Comparison of ENCODE assay signal across 2 cellular contexts in the genomic region with DNA sequence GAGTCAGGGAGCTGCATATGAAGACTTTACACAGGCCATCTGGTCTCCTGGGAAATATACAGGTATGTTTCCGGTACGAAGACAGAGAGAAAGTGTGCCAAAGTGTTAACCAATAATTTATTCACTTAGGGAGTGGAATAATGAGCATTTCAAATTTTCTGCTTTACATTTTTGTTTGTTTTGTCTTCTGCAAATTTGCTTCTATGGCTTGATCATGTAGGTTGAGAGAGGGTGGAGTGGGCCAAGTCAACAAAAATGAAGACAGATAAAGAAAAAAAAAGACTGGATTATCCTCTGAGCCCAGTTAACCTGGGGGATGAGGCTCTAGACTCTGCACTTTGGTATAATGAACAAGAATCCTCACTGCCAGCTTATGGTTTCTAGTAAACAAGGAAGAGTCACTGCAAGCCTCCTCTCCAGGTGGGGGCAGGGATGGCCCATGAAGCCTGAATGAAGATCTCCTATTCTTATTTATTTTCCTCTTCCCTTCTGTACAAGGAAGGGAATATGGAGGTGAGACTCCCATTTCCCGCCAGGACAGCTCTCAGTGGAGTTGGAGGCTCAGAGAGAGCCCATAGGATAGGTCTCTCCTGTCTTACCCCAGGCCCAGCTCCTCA.
TF ChIP-seq lines count a peak whose summit lies in the region.

No MANE protein-coding gene starts in this region.

TF ChIP-seq in liver, 16 proteins besides CTCF, POLR2A, EP300 and RAD21:
- TF ChIP-seq, protein P1, sequence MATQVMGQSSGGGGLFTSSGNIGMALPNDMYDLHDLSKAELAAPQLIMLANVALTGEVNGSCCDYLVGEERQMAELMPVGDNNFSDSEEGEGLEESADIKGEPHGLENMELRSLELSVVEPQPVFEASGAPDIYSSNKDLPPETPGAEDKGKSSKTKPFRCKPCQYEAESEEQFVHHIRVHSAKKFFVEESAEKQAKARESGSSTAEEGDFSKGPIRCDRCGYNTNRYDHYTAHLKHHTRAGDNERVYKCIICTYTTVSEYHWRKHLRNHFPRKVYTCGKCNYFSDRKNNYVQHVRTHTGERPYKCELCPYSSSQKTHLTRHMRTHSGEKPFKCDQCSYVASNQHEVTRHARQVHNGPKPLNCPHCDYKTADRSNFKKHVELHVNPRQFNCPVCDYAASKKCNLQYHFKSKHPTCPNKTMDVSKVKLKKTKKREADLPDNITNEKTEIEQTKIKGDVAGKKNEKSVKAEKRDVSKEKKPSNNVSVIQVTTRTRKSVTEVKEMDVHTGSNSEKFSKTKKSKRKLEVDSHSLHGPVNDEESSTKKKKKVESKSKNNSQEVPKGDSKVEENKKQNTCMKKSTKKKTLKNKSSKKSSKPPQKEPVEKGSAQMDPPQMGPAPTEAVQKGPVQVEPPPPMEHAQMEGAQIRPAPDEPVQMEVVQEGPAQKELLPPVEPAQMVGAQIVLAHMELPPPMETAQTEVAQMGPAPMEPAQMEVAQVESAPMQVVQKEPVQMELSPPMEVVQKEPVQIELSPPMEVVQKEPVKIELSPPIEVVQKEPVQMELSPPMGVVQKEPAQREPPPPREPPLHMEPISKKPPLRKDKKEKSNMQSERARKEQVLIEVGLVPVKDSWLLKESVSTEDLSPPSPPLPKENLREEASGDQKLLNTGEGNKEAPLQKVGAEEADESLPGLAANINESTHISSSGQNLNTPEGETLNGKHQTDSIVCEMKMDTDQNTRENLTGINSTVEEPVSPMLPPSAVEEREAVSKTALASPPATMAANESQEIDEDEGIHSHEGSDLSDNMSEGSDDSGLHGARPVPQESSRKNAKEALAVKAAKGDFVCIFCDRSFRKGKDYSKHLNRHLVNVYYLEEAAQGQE (IDR thresholded peaks at IDR 0.05), result no peak
- TF ChIP-seq FOXA1 (IDR thresholded peaks at IDR 0.05), result no peak
- TF ChIP-seq, protein P2, sequence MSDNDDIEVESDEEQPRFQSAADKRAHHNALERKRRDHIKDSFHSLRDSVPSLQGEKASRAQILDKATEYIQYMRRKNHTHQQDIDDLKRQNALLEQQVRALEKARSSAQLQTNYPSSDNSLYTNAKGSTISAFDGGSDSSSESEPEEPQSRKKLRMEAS (IDR thresholded peaks at IDR 0.05), result no peak
- TF ChIP-seq HNF4A (conservative IDR thresholded peaks at IDR 0.05), result peak; percentile 19 to 35
- TF ChIP-seq GABPA (IDR thresholded peaks at IDR 0.05 in 1 of 2, conservative IDR thresholded peaks at IDR 0.05 in 1 of 2), result no peak
- no peak for TF ChIP-seq JUND (IDR thresholded peaks at IDR 0.05)

TF ChIP-seq in HepG2, 621 proteins besides CTCF, POLR2A, EP300 and RAD21:
- TF ChIP-seq, protein P3, sequence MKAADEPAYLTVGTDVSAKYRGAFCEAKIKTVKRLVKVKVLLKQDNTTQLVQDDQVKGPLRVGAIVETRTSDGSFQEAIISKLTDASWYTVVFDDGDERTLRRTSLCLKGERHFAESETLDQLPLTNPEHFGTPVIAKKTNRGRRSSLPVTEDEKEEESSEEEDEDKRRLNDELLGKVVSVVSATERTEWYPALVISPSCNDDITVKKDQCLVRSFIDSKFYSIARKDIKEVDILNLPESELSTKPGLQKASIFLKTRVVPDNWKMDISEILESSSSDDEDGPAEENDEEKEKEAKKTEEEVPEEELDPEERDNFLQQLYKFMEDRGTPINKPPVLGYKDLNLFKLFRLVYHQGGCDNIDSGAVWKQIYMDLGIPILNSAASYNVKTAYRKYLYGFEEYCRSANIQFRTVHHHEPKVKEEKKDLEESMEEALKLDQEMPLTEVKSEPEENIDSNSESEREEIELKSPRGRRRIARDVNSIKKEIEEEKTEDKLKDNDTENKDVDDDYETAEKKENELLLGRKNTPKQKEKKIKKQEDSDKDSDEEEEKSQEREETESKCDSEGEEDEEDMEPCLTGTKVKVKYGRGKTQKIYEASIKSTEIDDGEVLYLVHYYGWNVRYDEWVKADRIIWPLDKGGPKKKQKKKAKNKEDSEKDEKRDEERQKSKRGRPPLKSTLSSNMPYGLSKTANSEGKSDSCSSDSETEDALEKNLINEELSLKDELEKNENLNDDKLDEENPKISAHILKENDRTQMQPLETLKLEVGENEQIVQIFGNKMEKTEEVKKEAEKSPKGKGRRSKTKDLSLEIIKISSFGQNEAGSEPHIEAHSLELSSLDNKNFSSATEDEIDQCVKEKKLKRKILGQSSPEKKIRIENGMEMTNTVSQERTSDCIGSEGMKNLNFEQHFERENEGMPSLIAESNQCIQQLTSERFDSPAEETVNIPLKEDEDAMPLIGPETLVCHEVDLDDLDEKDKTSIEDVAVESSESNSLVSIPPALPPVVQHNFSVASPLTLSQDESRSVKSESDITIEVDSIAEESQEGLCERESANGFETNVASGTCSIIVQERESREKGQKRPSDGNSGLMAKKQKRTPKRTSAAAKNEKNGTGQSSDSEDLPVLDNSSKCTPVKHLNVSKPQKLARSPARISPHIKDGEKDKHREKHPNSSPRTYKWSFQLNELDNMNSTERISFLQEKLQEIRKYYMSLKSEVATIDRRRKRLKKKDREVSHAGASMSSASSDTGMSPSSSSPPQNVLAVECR (CRISPR knock-in tag; IDR thresholded peaks at IDR 0.05; ENCODE audit: borderline replicate concordance), result no peak
- no peak for TF ChIP-seq ZNF720 (CRISPR knock-in tag; IDR thresholded peaks at IDR 0.05)
- TF ChIP-seq SP1 (IDR thresholded peaks at IDR 0.05), result no peak
- TF ChIP-seq SP1 (CRISPR knock-in tag; IDR thresholded peaks at IDR 0.05), result no peak
TF ChIP-seq in HepG2: peak in this region for 0.
